Comparison of ENCODE assay signal across 1 cellular context in genomic region chr6:56851541-56852248, GRCh38.
TF ChIP-seq lines count a peak whose summit lies in the region.

No MANE protein-coding gene starts in this region.

TF ChIP-seq in GM12878, 131 proteins besides CTCF, POLR2A, EP300 and RAD21 (continued from another document and continues in another):
- 0 out of 2 replicates have a peak, but pooled peaks have one; percentile 5 for TF ChIP-seq IRF4 (IDR thresholded peaks at IDR 0.05; ENCODE audit: low read depth, low read length)
- peak; percentile 34; the same call in 1 of the 2 replicates for TF ChIP-seq HCFC1 (IDR thresholded peaks at IDR 0.05; ENCODE audit: low read length)
- TF ChIP-seq TAF1 (IDR thresholded peaks at IDR 0.05; ENCODE audit: borderline replicate concordance, low read depth, low read length), result peak; percentile 45; the same call in 1 of the 2 replicates
- TF ChIP-seq RB1 (IDR thresholded peaks at IDR 0.05; ENCODE audit: borderline replicate concordance), result no peak
- TF ChIP-seq ATF2 (IDR thresholded peaks at IDR 0.05; ENCODE audit: low read length), result peak; percentile 21; the same call in 1 of the 2 replicates
- TF ChIP-seq BHLHE40 (IDR thresholded peaks at IDR 0.05; ENCODE audit: borderline replicate concordance in 1 of 2, low read depth in 2 of 2, low read length in 1 of 2), result peak in 1 of 2 experiments; percentile 44; a peak in 2 of 4 replicates
- TF ChIP-seq PML (IDR thresholded peaks at IDR 0.05; ENCODE audit: low read length), result peak; percentile 67; the same call in 1 of the 2 replicates
- TF ChIP-seq MYC (IDR thresholded peaks at IDR 0.05; ENCODE audit: insufficient read depth, insufficient read length, insufficient replicate concordance, low read length, severe bottlenecking), result no peak
- peak; percentile 65 for TF ChIP-seq MXI1 (IDR thresholded peaks at IDR 0.05; ENCODE audit: low read depth, low read length)
- TF ChIP-seq SIN3A (IDR thresholded peaks at IDR 0.05; ENCODE audit: low read depth, low read length), result no peak
- TF ChIP-seq SRF (IDR thresholded peaks at IDR 0.05; ENCODE audit: low read depth in 2 of 2, low read length in 2 of 2), result no peak
- TF ChIP-seq MTA3 (IDR thresholded peaks at IDR 0.05; ENCODE audit: borderline replicate concordance, low read length), result no peak
- TF ChIP-seq ETV6 (conservative IDR thresholded peaks at IDR 0.05 in 1 of 2, IDR thresholded peaks at IDR 0.05 in 1 of 2; ENCODE audit: borderline replicate concordance in 1 of 2, low read depth in 1 of 2), result peak in 1 of 2 experiments; percentile 62; a peak in 1 of 4 replicates
- TF ChIP-seq POU2F2 (IDR thresholded peaks at IDR 0.05; ENCODE audit: borderline replicate concordance, low read depth, low read length), result peak; percentile 49; the same call in 1 of the 3 replicates
- peak; percentile 55; the same call in 1 of the 2 replicates for TF ChIP-seq NBN (IDR thresholded peaks at IDR 0.05)
- peak; percentile 73; the same call in 1 of the 2 replicates for TF ChIP-seq CBFB (IDR thresholded peaks at IDR 0.05; ENCODE audit: low read depth)
- no peak for TF ChIP-seq MAX (IDR thresholded peaks at IDR 0.05; ENCODE audit: low read depth, low read length)
- no peak for TF ChIP-seq NR2F1 (conservative IDR thresholded peaks at IDR 0.05)
- no peak for TF ChIP-seq FOS (IDR thresholded peaks at IDR 0.05; ENCODE audit: borderline replicate concordance, extremely low read depth, insufficient read length)
- TF ChIP-seq SMC3 (IDR thresholded peaks at IDR 0.05; ENCODE audit: borderline replicate concordance, low read length), result peak; percentile 87
- TF ChIP-seq CREM (IDR thresholded peaks at IDR 0.05; ENCODE audit: low read depth), result 0 out of 2 replicates have a peak, but pooled peaks have one; percentile 33
- TF ChIP-seq ZZZ3 (IDR thresholded peaks at IDR 0.05; ENCODE audit: control insufficient read depth, insufficient read length, low read depth), result no peak
- no peak for TF ChIP-seq ZNF592 (IDR thresholded peaks at IDR 0.05)
- peak in 1 of 2 experiments; percentile 54; a peak in 3 of 4 replicates for TF ChIP-seq IKZF2 (IDR thresholded peaks at IDR 0.05)
- no peak for TF ChIP-seq ZBTB40 (IDR thresholded peaks at IDR 0.05; ENCODE audit: borderline replicate concordance)
- no peak for TF ChIP-seq HDAC6 (IDR thresholded peaks at IDR 0.05; ENCODE audit: unreplicated experiment)
- TF ChIP-seq MEF2A (IDR thresholded peaks at IDR 0.05; ENCODE audit: insufficient read depth, low read depth, low read length), result peak; percentile 76
- peak; percentile 36 for TF ChIP-seq JUNB (IDR thresholded peaks at IDR 0.05)
- no peak for TF ChIP-seq SP1 (IDR thresholded peaks at IDR 0.05; ENCODE audit: low read depth, low read length)
- peak; percentile 83; the same call in 1 of the 2 replicates for TF ChIP-seq CBX5 (IDR thresholded peaks at IDR 0.05; ENCODE audit: low read depth)
- no peak for TF ChIP-seq KDM1A (IDR thresholded peaks at IDR 0.05; ENCODE audit: borderline replicate concordance)
- no peak for TF ChIP-seq CBX3 (IDR thresholded peaks at IDR 0.05; ENCODE audit: borderline replicate concordance, low read depth)
- no peak for TF ChIP-seq FOXK2 (IDR thresholded peaks at IDR 0.05)
- TF ChIP-seq USF2 (IDR thresholded peaks at IDR 0.05; ENCODE audit: borderline replicate concordance, low read depth, low read length), result no peak
- no peak for TF ChIP-seq KLF5 (IDR thresholded peaks at IDR 0.05; ENCODE audit: partially characterized antibody)
- TF ChIP-seq SREBF1 (IDR thresholded peaks at IDR 0.05; ENCODE audit: low read length), result no peak
- TF ChIP-seq ZBTB4 (CRISPR knock-in tag; IDR thresholded peaks at IDR 0.05), result no peak
- TF ChIP-seq IRF5 (IDR thresholded peaks at IDR 0.05; ENCODE audit: borderline replicate concordance), result no peak
- TF ChIP-seq STAT3 (IDR thresholded peaks at IDR 0.05; ENCODE audit: low read depth, low read length), result no peak
- TF ChIP-seq ZBED1 (IDR thresholded peaks at IDR 0.05; ENCODE audit: borderline replicate concordance), result peak; percentile 54; the same call in 1 of the 2 replicates
- no peak for TF ChIP-seq ATF3 (IDR thresholded peaks at IDR 0.05; ENCODE audit: borderline replicate concordance, extremely low read depth, low read depth, low read length)
- TF ChIP-seq IRF3 (IDR thresholded peaks at IDR 0.05), result no peak
- TF ChIP-seq MTA2 (IDR thresholded peaks at IDR 0.05; ENCODE audit: low read depth), result peak; percentile 56; the same call in 1 of the 2 replicates
- TF ChIP-seq RUNX3 (IDR thresholded peaks at IDR 0.05; ENCODE audit: low read length), result peak; percentile 85
- 0 out of 2 replicates have a peak, but pooled peaks have one; percentile 51 for TF ChIP-seq ZNF24 (IDR thresholded peaks at IDR 0.05)
